In the genomic region with DNA sequence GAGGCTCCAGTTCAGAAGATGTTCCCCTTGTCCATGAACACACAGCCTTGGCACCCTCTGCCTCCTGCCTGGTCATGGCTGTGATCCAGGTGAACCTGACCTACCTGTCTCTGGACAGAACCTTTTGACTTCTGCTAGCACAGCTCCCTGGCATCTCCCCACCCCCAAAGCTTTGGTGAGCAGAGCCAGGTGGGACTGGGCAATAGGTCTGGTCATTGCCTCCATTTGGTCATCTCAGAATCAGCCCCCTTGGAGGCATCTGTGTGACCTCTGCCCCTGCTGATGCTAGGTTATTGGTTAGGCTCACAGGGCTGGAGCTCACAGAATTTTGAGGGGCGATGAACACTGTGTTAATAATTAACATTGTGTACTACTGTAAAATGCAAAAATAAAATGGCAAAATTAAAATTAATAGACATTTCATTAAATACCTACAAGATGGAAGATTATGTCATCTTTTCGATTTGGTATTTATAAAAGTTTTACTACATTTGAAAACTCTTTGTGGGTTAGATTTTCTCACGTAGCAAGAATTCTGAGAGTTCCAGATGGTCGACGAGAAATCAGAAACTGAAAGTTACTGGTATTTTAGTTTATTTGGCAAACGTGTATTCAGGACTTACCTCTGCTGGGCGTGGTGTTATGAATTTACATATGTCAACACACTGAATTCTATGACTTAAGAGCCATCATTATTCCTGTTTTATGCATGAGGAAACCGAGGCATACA, we compare ENCODE assay signal across 12 cellular contexts. TPM values are rescaled to one million over a fixed set of nuclear protein-coding genes. Genes with fewer than 3 reads are reported as not detected.
DNase-seq lines count a peak whose midpoint lies in the region; ATAC-seq, FAIRE-seq and TF ChIP-seq lines count a peak whose summit lies in the region.
"Had no signal": no experiment of that assay in that cellular context is flagged by ENCODE, and none has a peak within 500 bp of the region (broad histone marks: within the 10 kb centered on the region; RNA-seq: fewer than 3 reads in every experiment).

No MANE protein-coding gene starts in this region.

- CTCF ChIA-PET in GM12878 (lab: Yijun Ruan, JAX): interaction anchor here (0.5 to 2.0 kb wide), 3 partner anchors 14 to 563 kb away, joined by 3 to 10 read pairs (median 3); no protein-coding TSS in a partner anchor

- H3K27ac ChIP-seq in 22Rv1 (peak overlapping the region; percentile 60), GM12878 (ENCODE audit: control insufficient read depth, insufficient read depth) (peak overlapping the region; percentile 92)
- H3K27ac ChIP-seq: HL-60 had no signal

- SMC1A ChIA-PET in GM12878 (lab: Charles Lee; ENCODE audit: uncharacterized antibody, unreplicated experiment): interaction anchor here (1.4 to 3.4 kb wide), 2 partner anchors 14 to 69 kb away, joined by 6 to 19 read pairs; no protein-coding TSS in a partner anchor

- H3K4me1 ChIP-seq in GM12878 (ENCODE audit: control insufficient read depth, insufficient read depth, low read length): peaks cover 41% of the 10 kb centered on the region

- H3K4me3 ChIP-seq in GM12878: no peak overlapping the region; the same call in 1 of the 2 replicates

- RAD21 ChIA-PET in GM12878 (lab: Charles Lee; ENCODE audit: unreplicated experiment): interaction anchor here (0.6 to 4.0 kb wide), 7 partner anchors 9 to 296 kb away, joined by 3 to 22 read pairs (median 3); no protein-coding TSS in a partner anchor

- H3K4me2 ChIP-seq in GM12878 (ENCODE audit: control insufficient read depth, insufficient read depth): peak overlapping the region; percentile 80

- H3K36me3 ChIP-seq in GM12878 (ENCODE audit: control insufficient read depth in 2 of 2, insufficient read depth in 2 of 2, low read length in 1 of 2): no peaks in the 10 kb centered on the region

- no peak for TF ChIP-seq RAD21 in GM12878 (IDR thresholded peaks at IDR 0.05; ENCODE audit: insufficient read depth, low read depth, low read length)

- FAIRE-seq in GM12878 (lab: Jason Lieb, UNC): no peak

- BruUV-seq in GM12878 (replicated peaks; lab: Mats Ljungman, UMichigan): no TSS peak

- intact Hi-C loops in GM12878 (cut with micrococcal nuclease; ENCODE audit: unreplicated experiment): no loop called here

- no peaks in the 10 kb centered on the region for H3K79me2 ChIP-seq in GM12878 (ENCODE audit: control insufficient read depth, insufficient read depth, low read length)

- H3K9me3 ChIP-seq in GM12878 (replicated peaks; ENCODE audit: control insufficient read depth, insufficient read depth, low read length): no peaks in the 10 kb centered on the region

- POLR2A ChIA-PET in GM12878 (lab: Charles Lee): interaction anchor here (1.1 to 2.2 kb wide), 2 partner anchors 11 to 14 kb away, joined by 5 to 9 read pairs; no protein-coding TSS in a partner anchor

- peak overlapping the region; percentile 67 for H3K9ac ChIP-seq in GM12878 (ENCODE audit: control insufficient read depth, insufficient read depth, low read length)

- TF ChIP-seq CTCF in 22Rv1 (IDR thresholded peaks at IDR 0.05) (no peak), GM12878 (IDR thresholded peaks at IDR 0.05 in 2 of 3, conservative IDR thresholded peaks at IDR 0.05 in 1 of 3; ENCODE audit: control insufficient read depth in 2 of 3, extremely low read depth in 1 of 3, insufficient read depth in 1 of 3, low read depth in 3 of 3, low read length in 3 of 3) (no peak)

- no peaks in the 10 kb centered on the region for H4K20me1 ChIP-seq in GM12878 (ENCODE audit: control insufficient read depth, insufficient read depth)

- peak; percentile 77 for ATAC-seq in GM19035 (IDR thresholded peaks at IDR 0.05; ENCODE audit: unreplicated experiment)
- ATAC-seq in HG03064 (IDR thresholded peaks at IDR 0.05; ENCODE audit: low read depth, unreplicated experiment): peak; percentile 60
- ATAC-seq in GM12878: peak; percentile 89

- WGBS in GM12878 (ENCODE audit: insufficient coverage, insufficient replicate concordance, low lambda C conversion rate, missing lambda C conversion rate): 1% methylated on average over 8 of the region's 8 CpGs

- in situ Hi-C loops in GM12878 (cut with MboI): no loop called here

- DNase-seq in GM12878 (ENCODE audit: low read depth, low spot score): peak; percentile 78
- no peak for DNase-seq in iPS-NIHi11 (ENCODE audit: low spot score)
- no peak for DNase-seq in SK-N-DZ (ENCODE audit: low spot score)
- no peak for DNase-seq in effector CD4-positive, alpha-beta T cell
- no peak for DNase-seq in D341Med (ENCODE audit: low spot score)

- no peak for TF ChIP-seq POLR2A in GM12878 (IDR thresholded peaks at IDR 0.05; ENCODE audit: low read depth, low read length)

- peak overlapping the region; percentile 54 for H2AFZ ChIP-seq in GM12878 (ENCODE audit: control insufficient read depth, low read depth, low read length)

- TF ChIP-seq EP300 in GM12878 (IDR thresholded peaks at IDR 0.05; ENCODE audit: borderline replicate concordance in 1 of 2, control insufficient read depth in 1 of 2, low read depth in 2 of 2, low read length in 2 of 2): no peak

- H3K27me3 ChIP-seq in GM12878 (replicated peaks in 1 of 2; ENCODE audit: control insufficient read depth in 2 of 2, insufficient read depth in 2 of 2, low read length in 1 of 2): no peaks in the 10 kb centered on the region

TF ChIP-seq in GM12878, 131 proteins besides CTCF, POLR2A, EP300 and RAD21 (continues in another document):
- TF ChIP-seq BHLHE40 (IDR thresholded peaks at IDR 0.05; ENCODE audit: borderline replicate concordance in 1 of 2, low read depth in 2 of 2, low read length in 1 of 2): peak in 1 of 2 experiments; percentile 27; a peak in 1 of 4 replicates
- no peak for TF ChIP-seq CHD2 (IDR thresholded peaks at IDR 0.05; ENCODE audit: borderline replicate concordance, low read depth, low read length)
- TF ChIP-seq POU2F2 (IDR thresholded peaks at IDR 0.05; ENCODE audit: borderline replicate concordance, low read depth, low read length): peak; percentile 87; the same call in 2 of the 3 replicates

RNA-seq across cellular contexts. Expression of gene KIAA0930, which starts 8.3 kb away (rescaled TPM):
- 25.3 and 27.5 TPM in 2 replicates for total RNA-seq in GM12878 (2013; cell fraction: nucleolus; rRNA removed)
- 99.8 and 102 TPM in 2 replicates for total RNA-seq in GM12878 (2014; rRNA removed)
- 39.2 and 45.2 TPM in 2 replicates for total RNA-seq in GM12878 (2014; rRNA removed; fragmentation: Illumina TruSeq; extraction: Trizol)
- total RNA-seq in GM12878 (2021): 125 and 127 TPM in 2 replicates
- 23.2 TPM for polyA plus RNA-seq in GM12878 (2011; ENCODE audit: low read depth)
- polyA plus RNA-seq in GM12878 (2011; rRNA removed): 38.7 and 58.2 TPM in 2 replicates
- polyA plus RNA-seq in GM12878 (2011; cell fraction: cytosol; rRNA removed): 79.0 and 81.0 TPM in 2 replicates
- 65.6 and 80.7 TPM in 2 replicates for polyA plus RNA-seq in GM12878 (2011; cell fraction: nucleus; rRNA removed)
- 57.8 and 60.4 TPM in 2 replicates for polyA plus RNA-seq in GM12878 (2012)
- polyA plus RNA-seq in GM12878 (2014; fragmentation: Illumina TruSeq; extraction: Trizol): 13.4 and 47.4 TPM in 2 replicates
- 1 to 10 TPM; 3.6 to 9.2 TPM for polyA plus RNA-seq in GM12878 (2014; fragmentation: Nextera tagmentation; extraction: Ambion mirVana)
- 114 and 120 TPM in 2 replicates for polyA plus RNA-seq in GM12878 (2014; rRNA removed)
- polyA plus RNA-seq in GM12878 (2016; fragmentation: Nextera tagmentation; extraction: Ambion mirVana): 10 to 100 TPM; 14.2 to 16.3 TPM
- 26.4 and 47.9 TPM in 2 replicates for polyA minus RNA-seq in GM12878 (2011; rRNA and poly(A)+ RNA removed)
- 20.2 and 21.9 TPM in 2 replicates for polyA minus RNA-seq in GM12878 (2011; cell fraction: cytosol; rRNA and poly(A)+ RNA removed)
- polyA minus RNA-seq in GM12878 (2011; cell fraction: nucleus; rRNA and poly(A)+ RNA removed): 10.3 and 17.9 TPM in 2 replicates
- 34.4 and 35.8 TPM in 2 replicates for polyA plus RNA-seq in SK-N-DZ (2014; cell fraction: cytosol; rRNA removed)
- 30.4 and 46.5 TPM in 2 replicates for polyA plus RNA-seq in SK-N-DZ (2014; cell fraction: nucleus; rRNA removed)

RNA-seq across cellular contexts. Expression of gene UPK3A, which starts 35.8 kb away (rescaled TPM):
- not detected in 2 replicates for total RNA-seq in GM12878 (2013; cell fraction: nucleolus; rRNA removed)
- not detected in 2 replicates for total RNA-seq in GM12878 (2014; rRNA removed)
- not detected in 2 replicates for total RNA-seq in GM12878 (2014; rRNA removed; fragmentation: Illumina TruSeq; extraction: Trizol)
- total RNA-seq in GM12878 (2021): not detected in 2 replicates
- polyA plus RNA-seq in GM12878 (2011; ENCODE audit: low read depth): not detected
- not detected in 2 replicates for polyA plus RNA-seq in GM12878 (2011; rRNA removed)
- polyA plus RNA-seq in GM12878 (2011; cell fraction: cytosol; rRNA removed): not detected in 2 replicates
- polyA plus RNA-seq in GM12878 (2011; cell fraction: nucleus; rRNA removed): not detected in 2 replicates
- 0.18 TPM in 1 of 2 replicates, not detected in the other for polyA plus RNA-seq in GM12878 (2012)
- polyA plus RNA-seq in GM12878 (2014; fragmentation: Illumina TruSeq; extraction: Trizol): not detected in 2 replicates
- polyA plus RNA-seq in GM12878 (2014; fragmentation: Nextera tagmentation; extraction: Ambion mirVana): not detected
- not detected in 2 replicates for polyA plus RNA-seq in GM12878 (2014; rRNA removed)
- polyA plus RNA-seq in GM12878 (2016; fragmentation: Nextera tagmentation; extraction: Ambion mirVana): not detected
- polyA minus RNA-seq in GM12878 (2011; rRNA and poly(A)+ RNA removed): not detected in 2 replicates
- polyA minus RNA-seq in GM12878 (2011; cell fraction: cytosol; rRNA and poly(A)+ RNA removed): not detected in 2 replicates
- not detected in 2 replicates for polyA minus RNA-seq in GM12878 (2011; cell fraction: nucleus; rRNA and poly(A)+ RNA removed)
- polyA plus RNA-seq in SK-N-DZ (2014; cell fraction: cytosol; rRNA removed): not detected in 2 replicates
- not detected in 2 replicates for polyA plus RNA-seq in SK-N-DZ (2014; cell fraction: nucleus; rRNA removed)
- total RNA-seq: pulmonary artery endothelial cell; T-helper 2 cell treated with Interferon-gamma antibody and Interleukin-4, amounts not matched to agents 100 ng/mL and 5 ng/mL, for 36 hours had no signal
- polyA plus RNA-seq: AG04450 had no signal
